ENCODE assay signal across 2 cellular contexts in the genomic region with DNA sequence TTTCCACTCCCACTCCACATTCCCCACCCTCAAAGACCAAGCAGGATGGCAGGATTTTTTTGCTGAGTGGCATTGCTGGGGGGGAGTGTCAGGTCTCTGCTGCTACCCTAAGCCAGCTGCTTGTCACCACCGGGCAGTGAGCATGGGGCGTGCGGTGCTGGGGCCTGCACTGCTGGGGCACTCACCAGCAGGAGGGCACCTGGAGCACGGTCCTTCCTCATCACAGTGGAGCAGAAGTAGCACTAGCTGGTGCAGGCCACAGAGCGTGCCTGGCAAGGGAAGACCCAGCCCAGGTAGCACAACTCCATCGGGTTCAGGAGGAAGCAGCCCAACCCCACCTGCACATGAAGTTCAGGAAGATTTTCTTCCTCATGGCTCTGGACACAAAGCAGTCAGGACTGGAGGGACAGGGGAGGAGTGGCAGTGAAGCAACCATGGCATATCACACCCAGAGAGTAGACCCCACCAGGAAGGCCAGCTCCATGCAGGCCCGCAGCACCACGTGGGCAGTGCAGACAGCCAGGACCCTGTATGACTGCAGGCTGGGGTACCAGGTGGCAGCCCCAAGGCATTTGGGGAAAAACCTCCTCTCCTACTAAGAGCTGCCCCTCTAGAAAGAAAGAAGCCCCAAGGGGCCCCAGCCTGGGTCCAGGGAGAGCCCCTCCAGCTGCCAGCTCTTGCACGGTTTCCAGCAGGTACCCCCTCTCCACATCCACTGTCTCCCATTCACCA.
TF ChIP-seq lines count a peak whose summit lies in the region.

No MANE protein-coding gene starts in this region.

TF ChIP-seq in A549, 52 proteins besides CTCF, POLR2A, EP300 and RAD21 (continued from another document):
- TF ChIP-seq NR3C1 (IDR thresholded peaks at IDR 0.05) = no peak
- no peak for TF ChIP-seq FOXS1 (CRISPR knock-in tag; IDR thresholded peaks at IDR 0.05)
- no peak for TF ChIP-seq ESRRA (IDR thresholded peaks at IDR 0.05; ENCODE audit: borderline replicate concordance, low read length)
- TF ChIP-seq RFX5 (IDR thresholded peaks at IDR 0.05) = no peak
- TF ChIP-seq CHD2 (IDR thresholded peaks at IDR 0.05; ENCODE audit: low read length, partially characterized antibody) = no peak
- TF ChIP-seq, protein P1, sequence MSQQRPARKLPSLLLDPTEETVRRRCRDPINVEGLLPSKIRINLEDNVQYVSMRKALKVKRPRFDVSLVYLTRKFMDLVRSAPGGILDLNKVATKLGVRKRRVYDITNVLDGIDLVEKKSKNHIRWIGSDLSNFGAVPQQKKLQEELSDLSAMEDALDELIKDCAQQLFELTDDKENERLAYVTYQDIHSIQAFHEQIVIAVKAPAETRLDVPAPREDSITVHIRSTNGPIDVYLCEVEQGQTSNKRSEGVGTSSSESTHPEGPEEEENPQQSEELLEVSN (IDR thresholded peaks at IDR 0.05; ENCODE audit: borderline replicate concordance, low read depth) = no peak
- TF ChIP-seq BHLHE40 (IDR thresholded peaks at IDR 0.05; ENCODE audit: low read depth, low read length) = no peak
- no peak for TF ChIP-seq MYC (IDR thresholded peaks at IDR 0.05; ENCODE audit: borderline replicate concordance, low read length)
- no peak for TF ChIP-seq GATA3 (IDR thresholded peaks at IDR 0.05; ENCODE audit: borderline replicate concordance)
TF ChIP-seq in A549: peak in this region for 0.

TF ChIP-seq in GM23338, 12 proteins besides CTCF, POLR2A, EP300 and RAD21:
- TF ChIP-seq, protein P2, sequence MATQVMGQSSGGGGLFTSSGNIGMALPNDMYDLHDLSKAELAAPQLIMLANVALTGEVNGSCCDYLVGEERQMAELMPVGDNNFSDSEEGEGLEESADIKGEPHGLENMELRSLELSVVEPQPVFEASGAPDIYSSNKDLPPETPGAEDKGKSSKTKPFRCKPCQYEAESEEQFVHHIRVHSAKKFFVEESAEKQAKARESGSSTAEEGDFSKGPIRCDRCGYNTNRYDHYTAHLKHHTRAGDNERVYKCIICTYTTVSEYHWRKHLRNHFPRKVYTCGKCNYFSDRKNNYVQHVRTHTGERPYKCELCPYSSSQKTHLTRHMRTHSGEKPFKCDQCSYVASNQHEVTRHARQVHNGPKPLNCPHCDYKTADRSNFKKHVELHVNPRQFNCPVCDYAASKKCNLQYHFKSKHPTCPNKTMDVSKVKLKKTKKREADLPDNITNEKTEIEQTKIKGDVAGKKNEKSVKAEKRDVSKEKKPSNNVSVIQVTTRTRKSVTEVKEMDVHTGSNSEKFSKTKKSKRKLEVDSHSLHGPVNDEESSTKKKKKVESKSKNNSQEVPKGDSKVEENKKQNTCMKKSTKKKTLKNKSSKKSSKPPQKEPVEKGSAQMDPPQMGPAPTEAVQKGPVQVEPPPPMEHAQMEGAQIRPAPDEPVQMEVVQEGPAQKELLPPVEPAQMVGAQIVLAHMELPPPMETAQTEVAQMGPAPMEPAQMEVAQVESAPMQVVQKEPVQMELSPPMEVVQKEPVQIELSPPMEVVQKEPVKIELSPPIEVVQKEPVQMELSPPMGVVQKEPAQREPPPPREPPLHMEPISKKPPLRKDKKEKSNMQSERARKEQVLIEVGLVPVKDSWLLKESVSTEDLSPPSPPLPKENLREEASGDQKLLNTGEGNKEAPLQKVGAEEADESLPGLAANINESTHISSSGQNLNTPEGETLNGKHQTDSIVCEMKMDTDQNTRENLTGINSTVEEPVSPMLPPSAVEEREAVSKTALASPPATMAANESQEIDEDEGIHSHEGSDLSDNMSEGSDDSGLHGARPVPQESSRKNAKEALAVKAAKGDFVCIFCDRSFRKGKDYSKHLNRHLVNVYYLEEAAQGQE (IDR thresholded peaks at IDR 0.05; ENCODE audit: unreplicated experiment) = no peak
- TF ChIP-seq CREB1 (CRISPR knock-in tag; IDR thresholded peaks at IDR 0.05; ENCODE audit: low read depth) (no peak), EZH2phosphoT487 (IDR thresholded peaks at IDR 0.05; ENCODE audit: unreplicated experiment) (no peak), NANOG (IDR thresholded peaks at IDR 0.05; ENCODE audit: borderline replicate concordance) (no peak), ZNF114 (CRISPR knock-in tag; IDR thresholded peaks at IDR 0.05) (no peak), STAT1 (IDR thresholded peaks at IDR 0.05; ENCODE audit: unreplicated experiment) (no peak), POLR2AphosphoS5 (IDR thresholded peaks at IDR 0.05; ENCODE audit: low read depth) (no peak), ZNF331 (CRISPR knock-in tag; IDR thresholded peaks at IDR 0.05; ENCODE audit: low read depth) (no peak), JUNB (IDR thresholded peaks at IDR 0.05; ENCODE audit: unreplicated experiment) (no peak), EZH2 (IDR thresholded peaks at IDR 0.05; ENCODE audit: low read depth, unreplicated experiment) (no peak)
- TF ChIP-seq, protein P3, sequence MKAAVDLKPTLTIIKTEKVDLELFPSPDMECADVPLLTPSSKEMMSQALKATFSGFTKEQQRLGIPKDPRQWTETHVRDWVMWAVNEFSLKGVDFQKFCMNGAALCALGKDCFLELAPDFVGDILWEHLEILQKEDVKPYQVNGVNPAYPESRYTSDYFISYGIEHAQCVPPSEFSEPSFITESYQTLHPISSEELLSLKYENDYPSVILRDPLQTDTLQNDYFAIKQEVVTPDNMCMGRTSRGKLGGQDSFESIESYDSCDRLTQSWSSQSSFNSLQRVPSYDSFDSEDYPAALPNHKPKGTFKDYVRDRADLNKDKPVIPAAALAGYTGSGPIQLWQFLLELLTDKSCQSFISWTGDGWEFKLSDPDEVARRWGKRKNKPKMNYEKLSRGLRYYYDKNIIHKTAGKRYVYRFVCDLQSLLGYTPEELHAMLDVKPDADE (IDR thresholded peaks at IDR 0.05) = no peak
- TF ChIP-seq, protein P4, sequence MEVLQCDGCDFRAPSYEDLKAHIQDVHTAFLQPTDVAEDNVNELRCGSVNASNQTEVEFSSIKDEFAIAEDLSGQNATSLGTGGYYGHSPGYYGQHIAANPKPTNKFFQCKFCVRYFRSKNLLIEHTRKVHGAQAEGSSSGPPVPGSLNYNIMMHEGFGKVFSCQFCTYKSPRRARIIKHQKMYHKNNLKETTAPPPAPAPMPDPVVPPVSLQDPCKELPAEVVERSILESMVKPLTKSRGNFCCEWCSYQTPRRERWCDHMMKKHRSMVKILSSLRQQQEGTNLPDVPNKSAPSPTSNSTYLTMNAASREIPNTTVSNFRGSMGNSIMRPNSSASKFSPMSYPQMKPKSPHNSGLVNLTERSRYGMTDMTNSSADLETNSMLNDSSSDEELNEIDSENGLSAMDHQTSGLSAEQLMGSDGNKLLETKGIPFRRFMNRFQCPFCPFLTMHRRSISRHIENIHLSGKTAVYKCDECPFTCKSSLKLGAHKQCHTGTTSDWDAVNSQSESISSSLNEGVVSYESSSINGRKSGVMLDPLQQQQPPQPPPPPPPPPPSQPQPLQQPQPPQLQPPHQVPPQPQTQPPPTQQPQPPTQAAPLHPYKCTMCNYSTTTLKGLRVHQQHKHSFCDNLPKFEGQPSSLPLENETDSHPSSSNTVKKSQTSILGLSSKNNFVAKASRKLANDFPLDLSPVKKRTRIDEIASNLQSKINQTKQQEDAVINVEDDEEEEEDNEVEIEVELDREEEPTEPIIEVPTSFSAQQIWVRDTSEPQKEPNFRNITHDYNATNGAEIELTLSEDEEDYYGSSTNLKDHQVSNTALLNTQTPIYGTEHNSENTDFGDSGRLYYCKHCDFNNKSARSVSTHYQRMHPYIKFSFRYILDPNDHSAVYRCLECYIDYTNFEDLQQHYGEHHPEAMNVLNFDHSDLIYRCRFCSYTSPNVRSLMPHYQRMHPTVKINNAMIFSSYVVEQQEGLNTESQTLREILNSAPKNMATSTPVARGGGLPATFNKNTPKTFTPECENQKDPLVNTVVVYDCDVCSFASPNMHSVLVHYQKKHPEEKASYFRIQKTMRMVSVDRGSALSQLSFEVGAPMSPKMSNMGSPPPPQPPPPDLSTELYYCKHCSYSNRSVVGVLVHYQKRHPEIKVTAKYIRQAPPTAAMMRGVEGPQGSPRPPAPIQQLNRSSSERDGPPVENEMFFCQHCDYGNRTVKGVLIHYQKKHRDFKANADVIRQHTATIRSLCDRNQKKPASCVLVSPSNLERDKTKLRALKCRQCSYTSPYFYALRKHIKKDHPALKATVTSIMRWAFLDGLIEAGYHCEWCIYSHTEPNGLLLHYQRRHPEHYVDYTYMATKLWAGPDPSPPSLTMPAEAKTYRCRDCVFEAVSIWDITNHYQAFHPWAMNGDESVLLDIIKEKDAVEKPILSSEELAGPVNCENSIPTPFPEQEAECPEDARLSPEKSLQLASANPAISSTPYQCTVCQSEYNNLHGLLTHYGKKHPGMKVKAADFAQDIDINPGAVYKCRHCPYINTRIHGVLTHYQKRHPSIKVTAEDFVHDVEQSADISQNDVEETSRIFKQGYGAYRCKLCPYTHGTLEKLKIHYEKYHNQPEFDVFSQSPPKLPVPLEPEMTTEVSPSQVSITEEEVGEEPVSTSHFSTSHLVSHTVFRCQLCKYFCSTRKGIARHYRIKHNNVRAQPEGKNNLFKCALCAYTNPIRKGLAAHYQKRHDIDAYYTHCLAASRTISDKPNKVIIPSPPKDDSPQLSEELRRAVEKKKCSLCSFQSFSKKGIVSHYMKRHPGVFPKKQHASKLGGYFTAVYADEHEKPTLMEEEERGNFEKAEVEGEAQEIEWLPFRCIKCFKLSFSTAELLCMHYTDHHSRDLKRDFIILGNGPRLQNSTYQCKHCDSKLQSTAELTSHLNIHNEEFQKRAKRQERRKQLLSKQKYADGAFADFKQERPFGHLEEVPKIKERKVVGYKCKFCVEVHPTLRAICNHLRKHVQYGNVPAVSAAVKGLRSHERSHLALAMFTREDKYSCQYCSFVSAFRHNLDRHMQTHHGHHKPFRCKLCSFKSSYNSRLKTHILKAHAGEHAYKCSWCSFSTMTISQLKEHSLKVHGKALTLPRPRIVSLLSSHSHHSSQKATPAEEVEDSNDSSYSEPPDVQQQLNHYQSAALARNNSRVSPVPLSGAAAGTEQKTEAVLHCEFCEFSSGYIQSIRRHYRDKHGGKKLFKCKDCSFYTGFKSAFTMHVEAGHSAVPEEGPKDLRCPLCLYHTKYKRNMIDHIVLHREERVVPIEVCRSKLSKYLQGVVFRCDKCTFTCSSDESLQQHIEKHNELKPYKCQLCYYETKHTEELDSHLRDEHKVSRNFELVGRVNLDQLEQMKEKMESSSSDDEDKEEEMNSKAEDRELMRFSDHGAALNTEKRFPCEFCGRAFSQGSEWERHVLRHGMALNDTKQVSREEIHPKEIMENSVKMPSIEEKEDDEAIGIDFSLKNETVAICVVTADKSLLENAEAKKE (CRISPR knock-in tag; IDR thresholded peaks at IDR 0.05) = no peak
